2 cellular contexts compared by ENCODE assay signal in genomic region chr6:48113130-48113529, GRCh38.
TF ChIP-seq lines count a peak whose summit lies in the region.

No MANE protein-coding gene starts in this region.

TF ChIP-seq in SK-N-SH, 30 proteins besides CTCF, POLR2A, EP300 and RAD21 (continued from another document):
- TF ChIP-seq RXRA (IDR thresholded peaks at IDR 0.05; ENCODE audit: borderline replicate concordance, low read depth) = no peak
- TF ChIP-seq SIN3A (IDR thresholded peaks at IDR 0.05; ENCODE audit: borderline replicate concordance, low read depth, low read length) = no peak
- TF ChIP-seq TEAD4 (IDR thresholded peaks at IDR 0.05; ENCODE audit: borderline replicate concordance, insufficient read depth) = no peak
- no peak for TF ChIP-seq RFX5 (IDR thresholded peaks at IDR 0.05; ENCODE audit: low read length)
- TF ChIP-seq CHD2 (IDR thresholded peaks at IDR 0.05; ENCODE audit: low read length, partially characterized antibody) = no peak
- no peak for TF ChIP-seq JUND (IDR thresholded peaks at IDR 0.05)
- no peak for TF ChIP-seq GATA2 (CRISPR knock-in tag; IDR thresholded peaks at IDR 0.05)
- TF ChIP-seq FOXJ3 (CRISPR knock-in tag; IDR thresholded peaks at IDR 0.05) = no peak
- no peak for TF ChIP-seq MXI1 (IDR thresholded peaks at IDR 0.05; ENCODE audit: low read depth, low read length)
- TF ChIP-seq MAX (IDR thresholded peaks at IDR 0.05; ENCODE audit: low read depth) = no peak
- no peak for TF ChIP-seq EZH2phosphoT487 (IDR thresholded peaks at IDR 0.05; ENCODE audit: borderline replicate concordance, low read depth)
- TF ChIP-seq TAF1 (IDR thresholded peaks at IDR 0.05; ENCODE audit: borderline replicate concordance, low read depth, low read length) = no peak

TF ChIP-seq in SK-N-SH treated with all-trans-retinoic acid at 6 μM for 48 hours, 23 proteins besides CTCF, POLR2A, EP300 and RAD21 (continued from another document):
- TF ChIP-seq ARNTL (CRISPR knock-in tag; IDR thresholded peaks at IDR 0.05; ENCODE audit: borderline replicate concordance, low read depth) = no peak
- TF ChIP-seq TCF4 (CRISPR knock-in tag; IDR thresholded peaks at IDR 0.05; ENCODE audit: borderline replicate concordance) = no peak
- no peak for TF ChIP-seq CSDC2 (CRISPR knock-in tag; IDR thresholded peaks at IDR 0.05)
- no peak for TF ChIP-seq CSRNP3 (CRISPR knock-in tag; IDR thresholded peaks at IDR 0.05)
- TF ChIP-seq TSHZ2 (CRISPR knock-in tag; IDR thresholded peaks at IDR 0.05) = no peak
- no peak for TF ChIP-seq RARB (CRISPR knock-in tag; IDR thresholded peaks at IDR 0.05)
